In the genomic region with DNA sequence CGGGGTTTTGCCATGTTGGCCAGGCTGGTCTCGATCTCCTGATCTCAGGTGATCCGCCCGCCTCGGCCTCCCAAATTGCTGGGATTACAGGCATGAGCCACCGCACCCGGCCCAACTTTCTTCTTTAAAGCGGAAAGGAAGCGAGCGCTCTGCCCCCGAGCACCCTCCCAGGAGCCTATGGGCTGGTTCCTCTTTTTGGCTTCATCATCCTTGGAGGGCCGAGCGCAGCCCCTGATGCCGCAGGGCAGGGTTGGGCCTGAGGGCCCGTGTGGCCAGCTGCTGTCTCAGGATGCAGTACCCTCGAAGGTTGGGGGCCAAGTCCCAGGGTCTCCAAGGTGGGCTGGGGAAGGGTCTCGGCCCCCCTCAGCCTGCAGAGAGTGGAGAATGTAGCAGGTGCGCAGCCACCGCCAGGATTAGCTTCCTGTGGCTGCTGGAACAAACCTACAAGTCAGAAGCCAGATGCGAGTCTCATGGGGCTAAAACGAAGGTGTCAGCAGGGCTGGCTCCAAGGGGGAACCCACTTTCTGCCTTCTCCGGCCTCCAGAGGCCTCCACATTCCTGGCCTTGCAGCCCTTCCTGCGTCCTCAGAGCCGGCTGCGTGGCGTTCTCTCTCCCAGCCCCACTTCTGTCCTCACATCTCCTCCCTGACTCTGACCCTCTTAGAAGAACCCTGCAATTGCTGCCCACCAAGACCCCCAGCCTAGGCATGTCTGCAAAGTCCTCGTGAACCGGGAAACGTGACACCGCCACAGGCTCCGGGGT, we compare ENCODE assay signal across 16 cellular contexts. TPM values are rescaled to one million over a fixed set of nuclear protein-coding genes. Genes with fewer than 3 reads are reported as not detected.
DNase-seq lines count a peak whose midpoint lies in the region; ATAC-seq, FAIRE-seq and TF ChIP-seq lines count a peak whose summit lies in the region.
"Had no signal": no experiment of that assay in that cellular context is flagged by ENCODE, and none has a peak within 500 bp of the region (broad histone marks: within the 10 kb centered on the region; RNA-seq: fewer than 3 reads in every experiment).

No MANE protein-coding gene starts in this region.

- no peaks in the 10 kb centered on the region for H3K9me2 ChIP-seq in DOHH2 (replicated peaks; ENCODE audit: control insufficient read depth, low read length)

- H3K4me3 Mint-ChIP-seq in naive B cell = peak overlapping the region; percentile 32 to 91 (median 61)
- no peak overlapping the region for H3K4me3 Mint-ChIP-seq in progenitor cell of endocrine pancreas (ENCODE audit: low read depth)

- H3K27me3 Mint-ChIP-seq in naive B cell (peaks cover 8 to 43% (median 20%) of the 10 kb centered on the region in 3 donors), progenitor cell of endocrine pancreas (peaks cover 3% of the 10 kb centered on the region)

- FAIRE-seq in GM19239 (lab: Jason Lieb, UNC) = peak; percentile 78
- FAIRE-seq: endothelial cell of umbilical vein, pancreas had no signal

- H3K27ac Mint-ChIP-seq in naive B cell (peak overlapping the region in 5 of 6 donors; percentile 54 to 89 (median 81)), progenitor cell of endocrine pancreas (no peak overlapping the region)
- H3K27ac Mint-ChIP-seq: immature natural killer cell had no signal

- no peaks in the 10 kb centered on the region for H3K9me3 ChIP-seq in DOHH2 (ENCODE audit: control insufficient read depth, insufficient read depth, low read length)
- H3K9me3 ChIP-seq: gastroesophageal sphincter, pancreas, Peyer's patch, suprapubic skin had no signal

- TF ChIP-seq CTCF in DOHH2 (IDR thresholded peaks at IDR 0.05; ENCODE audit: low read depth, low read length, poor library complexity, severe bottlenecking) = no peak
- no peak for TF ChIP-seq CTCF in progenitor cell of endocrine pancreas (IDR thresholded peaks at IDR 0.05; ENCODE audit: unreplicated experiment)

- H3K4me1 ChIP-seq in DOHH2 (ENCODE audit: control insufficient read depth, low read length) = peaks cover 14% of the 10 kb centered on the region
- H3K4me1 ChIP-seq: pancreas had no signal

- H3K79me2 ChIP-seq in DOHH2 (ENCODE audit: control insufficient read depth, low read length) = no peaks in the 10 kb centered on the region

- H3K27me3 ChIP-seq in DOHH2 (ENCODE audit: control insufficient read depth, low read length) = peaks cover 10% of the 10 kb centered on the region
- H3K27me3 ChIP-seq: pancreas had no signal

- H3K4me1 Mint-ChIP-seq in naive B cell (peaks cover 23 to 39% (median 32%) of the 10 kb centered on the region in 3 donors), progenitor cell of endocrine pancreas (ENCODE audit: low read depth) (peaks cover 4% of the 10 kb centered on the region)

- H3K4me2 ChIP-seq in DOHH2 (ENCODE audit: low read length) = peak overlapping the region; percentile 87

- ATAC-seq in naive B cell (ENCODE audit: low read depth in 2 of 2) (peak; percentile 73 to 75), GM21619 (IDR thresholded peaks at IDR 0.05; ENCODE audit: unreplicated experiment) (no peak)
- ATAC-seq: gastroesophageal sphincter had no signal

- peak overlapping the region; percentile 42 for H3K27ac ChIP-seq in DOHH2 (ENCODE audit: low read depth, low read length)
- H3K27ac ChIP-seq: gastroesophageal sphincter, pancreas, Peyer's patch, suprapubic skin had no signal

- H3K36me3 Mint-ChIP-seq in naive B cell = no peaks in the 10 kb centered on the region
- H3K36me3 Mint-ChIP-seq in progenitor cell of endocrine pancreas (ENCODE audit: insufficient read depth) = peaks cover 4% of the 10 kb centered on the region
- H3K36me3 Mint-ChIP-seq: immature natural killer cell had no signal

- H4K20me1 ChIP-seq in DOHH2 (ENCODE audit: control insufficient read depth, insufficient read depth, low read depth, low read length) = no peaks in the 10 kb centered on the region

- DNase-seq in GM19239 (ENCODE audit: insufficient read length, low spot score) = no peak
- peak; percentile 79 for DNase-seq in RPMI8226
- DNase-seq in naive B cell = peak; percentile 53
- DNase-seq in progenitor cell of endocrine pancreas (ENCODE audit: low spot score, unreplicated experiment) = no peak
- no peak for DNase-seq in DMS79 treated with DMSO at 0.1 percent for 48 hours (lab: John Stamatoyannopoulos, UW)
- DNase-seq: activated T-cell treated with anti-CD3 and anti-CD28 coated beads, Interleukin-2, amount 50 U/mL, for 1 hour; immature natural killer cell; midbrain; NCI-H446 treated with DMSO at 0.1 percent for 48 hours had no signal

- H3K9me3 Mint-ChIP-seq in naive B cell (no peaks in the 10 kb centered on the region), progenitor cell of endocrine pancreas (ENCODE audit: low read depth) (no peaks in the 10 kb centered on the region)
- H3K9me3 Mint-ChIP-seq: immature natural killer cell had no signal

- peaks cover 3% of the 10 kb centered on the region; the same call in 1 of the 2 replicates for H3F3A ChIP-seq in DOHH2 (ENCODE audit: control insufficient read depth, insufficient read depth)

- no peaks in the 10 kb centered on the region for H3K36me3 ChIP-seq in DOHH2 (ENCODE audit: control insufficient read depth, low read length)
- H3K36me3 ChIP-seq: gastroesophageal sphincter, pancreas, Peyer's patch, suprapubic skin had no signal

- H3K4me3 ChIP-seq in DOHH2 (ENCODE audit: low read length) = peak overlapping the region; percentile 51
- H3K4me3 ChIP-seq: gastroesophageal sphincter, pancreas, Peyer's patch, suprapubic skin had no signal

RNA-seq across cellular contexts. Expression of a gene that starts 2.9 kb away (rescaled TPM):
- under 1 TPM in 1 of 6 donors, not detected in 5; 0.08 TPM for polyA plus RNA-seq in naive B cell (ENCODE audit: low read depth in 6 of 6)
- 6.2 and 6.3 TPM in 2 replicates for total RNA-seq in progenitor cell of endocrine pancreas

RNA-seq across cellular contexts. Expression of a gene that starts 12.3 kb away (rescaled TPM):
- polyA plus RNA-seq in naive B cell (ENCODE audit: low read depth in 6 of 6) = 10 to 100 TPM in 5 of 6 donors, 1 to 10 TPM in 1; 9.4 to 22.6 (median 15.1) TPM
- total RNA-seq in progenitor cell of endocrine pancreas = 39.4 and 42.1 TPM in 2 replicates

RNA-seq across cellular contexts. Expression of a gene that starts 27.4 kb away (rescaled TPM):
- 1 to 10 TPM; 2.9 to 6.8 (median 5.2) TPM for polyA plus RNA-seq in naive B cell (ENCODE audit: low read depth in 6 of 6)
- 24.3 and 24.7 TPM in 2 replicates for total RNA-seq in progenitor cell of endocrine pancreas

Comparison
In these comparisons a context has a peak if more than half of its experiments do, and no peak if none do; other contexts are left out.
1. DNase-seq: peak in RPMI8226 (single experiment) and naive B cell (single experiment); none in GM19239 (single experiment), progenitor cell of endocrine pancreas (single experiment) and DMS79 treated with DMSO at 0.1 percent for 48 hours (single experiment).